In the genomic region with DNA sequence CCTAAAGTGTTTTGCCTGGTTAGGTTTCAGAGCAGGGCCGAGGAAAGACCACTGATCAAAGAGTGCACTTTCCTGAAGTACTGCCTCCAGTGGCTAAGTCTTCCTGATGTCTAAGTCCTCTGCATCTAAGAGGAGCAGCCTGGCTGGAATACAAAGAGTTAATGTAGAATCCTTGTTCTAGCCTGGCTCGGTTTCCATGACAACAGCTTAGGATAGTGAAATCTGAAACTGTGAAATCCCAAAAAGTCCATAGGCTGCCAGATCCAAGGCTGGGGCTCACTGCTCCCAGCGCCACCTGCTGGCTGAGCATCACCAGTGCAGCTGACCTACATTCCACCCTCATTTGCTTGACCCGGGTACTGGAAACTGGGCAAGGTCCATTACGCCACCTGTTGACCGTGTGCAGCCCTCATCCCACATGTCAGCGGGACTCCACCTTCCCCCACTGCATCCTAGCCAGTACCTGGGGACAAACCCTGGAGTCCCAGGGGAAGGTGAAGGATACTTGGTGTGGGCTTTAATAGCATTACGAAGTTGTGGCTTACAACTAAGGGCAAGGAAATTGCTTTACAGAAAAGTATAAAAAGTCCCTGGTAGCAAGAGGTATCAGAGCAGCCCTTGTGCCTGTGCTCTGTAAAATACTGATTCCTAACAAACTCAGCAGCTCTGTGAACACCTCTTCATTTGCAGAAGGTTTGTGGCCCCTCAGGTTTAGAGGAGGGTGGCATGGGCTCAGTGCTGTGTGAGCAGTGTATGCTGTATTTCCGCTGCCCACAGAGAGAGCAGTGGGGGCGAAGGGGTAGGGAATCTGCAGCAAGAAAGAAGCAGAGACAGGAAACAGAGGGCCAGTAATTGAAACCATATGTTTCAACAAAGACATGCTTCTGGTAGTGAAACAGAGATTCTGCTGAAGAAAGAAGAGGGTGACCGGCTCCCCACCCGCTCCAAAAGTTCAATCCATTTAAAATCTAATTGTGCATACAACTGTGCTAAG, we compare ENCODE assay signal across 8 cellular contexts. TPM values are rescaled to one million over a fixed set of nuclear protein-coding genes. Genes with fewer than 3 reads are reported as not detected.
DNase-seq lines count a peak whose midpoint lies in the region; ATAC-seq and TF ChIP-seq lines count a peak whose summit lies in the region.

No MANE protein-coding gene starts in this region.

- peaks cover 13% of the 10 kb centered on the region for H3K4me1 Mint-ChIP-seq in T-helper 2 cell treated with Interferon-gamma antibody and Interleukin-4, amounts not matched to agents 5 μg/mL and 100 μg/mL, for 36 hours (ENCODE audit: low read depth)

- DNase-seq in A172 (ENCODE audit: low spot score) (peak; percentile 97), NCI-H146 (lab: John Stamatoyannopoulos, UW) (peak; percentile 78), brain microvascular endothelial cell (peak; percentile 98), iPS DF 19.7 (ENCODE audit: low read depth, low spot score) (peak; percentile 96), sciatic nerve (ENCODE audit: low spot score) (peak; percentile 90)
- peak; percentile 38 for DNase-seq in T-helper 2 cell treated with Interferon-gamma antibody and Interleukin-4, amounts not matched to agents 5 μg/mL and 100 μg/mL, for 36 hours (ENCODE audit: low spot score)

- H3K36me3 ChIP-seq in brain microvascular endothelial cell (replicated peaks), result peaks cover 30% of the 10 kb centered on the region

- in situ Hi-C loops in brain microvascular endothelial cell (cut with HindIII; ENCODE audit: low pct_ligation_motif_present, low sequenced_read_pairs), result loop anchor here (25.0 kb wide), 1 partner anchor 113 kb away; a partner anchor contains a TSS

- no peak overlapping the region for H3K27ac Mint-ChIP-seq in T-helper 2 cell treated with Interferon-gamma antibody and Interleukin-4, amounts not matched to agents 5 μg/mL and 100 μg/mL, for 36 hours

- H3K36me3 Mint-ChIP-seq in T-helper 2 cell treated with Interferon-gamma antibody and Interleukin-4, amounts not matched to agents 5 μg/mL and 100 μg/mL, for 36 hours (ENCODE audit: low read depth), result peaks cover 65% of the 10 kb centered on the region

- TF ChIP-seq CTCF in brain microvascular endothelial cell (IDR thresholded peaks at IDR 0.05; ENCODE audit: low read depth, low read length, missing control alignments), result peak; percentile 100

- intact Hi-C loops in sciatic nerve (cut with DNase I), result no loop called here

- no peak overlapping the region for H3K4me3 Mint-ChIP-seq in T-helper 2 cell treated with Interferon-gamma antibody and Interleukin-4, amounts not matched to agents 5 μg/mL and 100 μg/mL, for 36 hours

- ATAC-seq in GM18502 (IDR thresholded peaks at IDR 0.05; ENCODE audit: poor library complexity, unreplicated experiment), result peak; percentile 64
- peak; percentile 82 for ATAC-seq in HG02943 (IDR thresholded peaks at IDR 0.05; ENCODE audit: low read depth, unreplicated experiment)
- ATAC-seq in sciatic nerve, result peak; percentile 85

- H3K27me3 ChIP-seq in brain microvascular endothelial cell (replicated peaks), result no peaks in the 10 kb centered on the region

- H3K4me3 ChIP-seq in brain microvascular endothelial cell (ENCODE audit: low read depth, low read length), result no peak overlapping the region

- H3K27ac ChIP-seq in brain microvascular endothelial cell, result peak overlapping the region; percentile 51

- no peaks in the 10 kb centered on the region for H3K27me3 Mint-ChIP-seq in T-helper 2 cell treated with Interferon-gamma antibody and Interleukin-4, amounts not matched to agents 5 μg/mL and 100 μg/mL, for 36 hours (ENCODE audit: low read depth)

- H3K9me3 Mint-ChIP-seq in T-helper 2 cell treated with Interferon-gamma antibody and Interleukin-4, amounts not matched to agents 5 μg/mL and 100 μg/mL, for 36 hours, result no peaks in the 10 kb centered on the region

RNA-seq across cellular contexts. Expression of a gene that starts 36.0 kb away (rescaled TPM):
- total RNA-seq in A172 (2014; rRNA removed; shearing (Covaris generic)), result 1.1 and 3.7 TPM in 2 replicates
- total RNA-seq in sciatic nerve, result 3.8 TPM

RNA-seq across cellular contexts. Expression of a gene that starts 40.1 kb away (rescaled TPM):
- 0.22 TPM in 1 of 2 replicates, not detected in the other for total RNA-seq in A172 (2014; rRNA removed; shearing (Covaris generic))
- 4.5 TPM for total RNA-seq in sciatic nerve

RNA-seq across cellular contexts. Expression of a gene that starts 49.1 kb away (rescaled TPM):
- 46.6 and 51.7 TPM in 2 replicates for total RNA-seq in A172 (2014; rRNA removed; shearing (Covaris generic))
- 71.4 TPM for total RNA-seq in sciatic nerve

Comparison
In these comparisons a context has a peak if more than half of its experiments do, and no peak if none do; other contexts are left out.
1. DNase-seq: peak in every context shown above with its lines; median percentile 98 in brain microvascular endothelial cell; 97 in A172; 96 in iPS DF 19.7; 90 in sciatic nerve; 78 in NCI-H146; 38 in T-helper 2 cell treated with Interferon-gamma antibody and Interleukin-4, amounts not matched to agents 5 μg/mL and 100 μg/mL, for 36 hours.